In genomic region chr19:21117041-21117907, GRCh38 we compare ENCODE assay signal across 1 cellular context.
TF ChIP-seq lines count a peak whose summit lies in the region.

No MANE protein-coding gene starts in this region.

TF ChIP-seq in IMR-90, 13 proteins besides CTCF, POLR2A, EP300 and RAD21:
- TF ChIP-seq, protein P1, sequence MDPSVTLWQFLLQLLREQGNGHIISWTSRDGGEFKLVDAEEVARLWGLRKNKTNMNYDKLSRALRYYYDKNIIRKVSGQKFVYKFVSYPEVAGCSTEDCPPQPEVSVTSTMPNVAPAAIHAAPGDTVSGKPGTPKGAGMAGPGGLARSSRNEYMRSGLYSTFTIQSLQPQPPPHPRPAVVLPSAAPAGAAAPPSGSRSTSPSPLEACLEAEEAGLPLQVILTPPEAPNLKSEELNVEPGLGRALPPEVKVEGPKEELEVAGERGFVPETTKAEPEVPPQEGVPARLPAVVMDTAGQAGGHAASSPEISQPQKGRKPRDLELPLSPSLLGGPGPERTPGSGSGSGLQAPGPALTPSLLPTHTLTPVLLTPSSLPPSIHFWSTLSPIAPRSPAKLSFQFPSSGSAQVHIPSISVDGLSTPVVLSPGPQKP (IDR thresholded peaks at IDR 0.05; ENCODE audit: borderline replicate concordance, low read depth, low read length) = no peak
- TF ChIP-seq SMC3 (IDR thresholded peaks at IDR 0.05; ENCODE audit: low read depth, low read length) = no peak
- TF ChIP-seq MXI1 (IDR thresholded peaks at IDR 0.05; ENCODE audit: borderline replicate concordance, low read depth, low read length) = no peak
- no peak for TF ChIP-seq BHLHE40 (IDR thresholded peaks at IDR 0.05; ENCODE audit: low read depth, low read length)
- TF ChIP-seq CHD1 (IDR thresholded peaks at IDR 0.05; ENCODE audit: low read depth, low read length) = no peak
- TF ChIP-seq MAFK (IDR thresholded peaks at IDR 0.05; ENCODE audit: low read depth, low read length) = no peak
- no peak for TF ChIP-seq NFE2L2 (IDR thresholded peaks at IDR 0.05; ENCODE audit: low read depth, low read length)
- TF ChIP-seq RCOR1 (IDR thresholded peaks at IDR 0.05; ENCODE audit: insufficient replicate concordance, low read length) = no peak
- no peak for TF ChIP-seq FOS (IDR thresholded peaks at IDR 0.05; ENCODE audit: low read depth, low read length)
- TF ChIP-seq, protein P2, sequence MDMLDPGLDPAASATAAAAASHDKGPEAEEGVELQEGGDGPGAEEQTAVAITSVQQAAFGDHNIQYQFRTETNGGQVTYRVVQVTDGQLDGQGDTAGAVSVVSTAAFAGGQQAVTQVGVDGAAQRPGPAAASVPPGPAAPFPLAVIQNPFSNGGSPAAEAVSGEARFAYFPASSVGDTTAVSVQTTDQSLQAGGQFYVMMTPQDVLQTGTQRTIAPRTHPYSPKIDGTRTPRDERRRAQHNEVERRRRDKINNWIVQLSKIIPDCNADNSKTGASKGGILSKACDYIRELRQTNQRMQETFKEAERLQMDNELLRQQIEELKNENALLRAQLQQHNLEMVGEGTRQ (IDR thresholded peaks at IDR 0.05; ENCODE audit: low read depth, low read length) = no peak
- TF ChIP-seq RFX5 (IDR thresholded peaks at IDR 0.05; ENCODE audit: low read depth, low read length) = no peak
- no peak for TF ChIP-seq MAZ (IDR thresholded peaks at IDR 0.05; ENCODE audit: borderline replicate concordance, low read depth, low read length)
